Comparison of ENCODE assay signal across 23 cellular contexts in genomic region chr18:69617888-69618287, GRCh38.
DNase-seq lines count a peak whose midpoint lies in the region; TF ChIP-seq lines count a peak whose summit lies in the region.
"Had no signal": no experiment of that assay in that cellular context is flagged by ENCODE, and none has a peak within 500 bp of the region (broad histone marks: within the 10 kb centered on the region; RNA-seq: fewer than 3 reads in every experiment).

No MANE protein-coding gene starts in this region.

- in situ Hi-C loops in astrocyte of the spinal cord (cut with HindIII; ENCODE audit: low sequenced_read_pairs): no loop called here

- DNase-seq in AG08395 (ENCODE audit: low spot score) (peak; percentile 77), HT1080 (ENCODE audit: low read depth) (peak; percentile 2), astrocyte of the spinal cord (ENCODE audit: low read depth, low spot score) (peak; percentile 68), hepatic stellate cell (ENCODE audit: low spot score) (peak; percentile 24), COLO829 (ENCODE audit: low spot score) (no peak), substantia nigra (lab: John Stamatoyannopoulos, UW) (no peak)
- DNase-seq in stimulated activated CD4-positive, alpha-beta T cell treated with anti-CD3 and anti-CD28 coated beads, Interleukin-4, amount 100 ng/mL, for 4 hours: no peak
- DNase-seq in activated CD4-positive, CD25-positive, alpha-beta regulatory T cell (lab: John Stamatoyannopoulos, UW): no peak
- DNase-seq: activated CD4-positive, alpha-beta T cell treated with anti-CD3 and anti-CD28 coated beads for 36 hours; activated naive CD4-positive, alpha-beta T cell treated with anti-CD3 and anti-CD28 coated beads, Interleukin-2, amount 10 ng/mL, durations not matched to agents 7 days and 5 days; activated T-cell treated with anti-CD3 and anti-CD28 coated beads, Interleukin-2, amount 50 U/mL, for 48 hours; CD4-positive, alpha-beta memory T cell; colonic mucosa; DMS79; HCEC 1CT; hypothalamus; mammary epithelial cell; NCI-H1417 treated with DMSO at 0.1 percent for 48 hours; NCI-H2171; NCI-H526; stimulated activated CD8-positive, alpha-beta memory T cell treated with anti-CD3 and anti-CD28 coated beads, Interleukin-4, amount 100 ng/mL, for 48 hours had no signal

- no peak overlapping the region for H3K4me3 ChIP-seq in astrocyte of the spinal cord (ENCODE audit: low read depth, low read length)
- H3K4me3 ChIP-seq: ascending aorta, colonic mucosa, right atrium auricular region had no signal

- no peak for TF ChIP-seq CTCF in astrocyte of the spinal cord (IDR thresholded peaks at IDR 0.05; ENCODE audit: low read depth, low read length)

- H3K27ac ChIP-seq in substantia nigra (ENCODE audit: low read depth, low read length, poor library complexity, severe bottlenecking): no peak overlapping the region
- H3K27ac ChIP-seq: ascending aorta, colonic mucosa, right atrium auricular region had no signal

Comparison
In these comparisons a context has a peak if more than half of its experiments do, and no peak if none do; other contexts are left out.
1. DNase-seq: peak in AG08395 (single experiment), HT1080 (single experiment), astrocyte of the spinal cord (single experiment) and hepatic stellate cell (single experiment); none in COLO829 (single experiment), substantia nigra (0 of 49), stimulated activated CD4-positive, alpha-beta T cell treated with anti-CD3 and anti-CD28 coated beads, Interleukin-4, amount 100 ng/mL, for 4 hours (0 of 2) and activated CD4-positive, CD25-positive, alpha-beta regulatory T cell (0 of 4).